In genomic region chr7:147171013-147171391, GRCh38 we compare ENCODE assay signal across 1 cellular context.
TF ChIP-seq lines count a peak whose summit lies in the region.

No MANE protein-coding gene starts in this region.

TF ChIP-seq in H1, 55 proteins besides CTCF, POLR2A, EP300 and RAD21:
- no peak for TF ChIP-seq CEBPB (IDR thresholded peaks at IDR 0.05; ENCODE audit: low read depth, low read length)
- TF ChIP-seq CBX5 (IDR thresholded peaks at IDR 0.05; ENCODE audit: low read depth, low read length) = no peak
- TF ChIP-seq SP2 (IDR thresholded peaks at IDR 0.05; ENCODE audit: low read length) = no peak
- no peak for TF ChIP-seq BCL11A (IDR thresholded peaks at IDR 0.05; ENCODE audit: low read depth in 2 of 2, low read length in 2 of 2)
- no peak for TF ChIP-seq SIN3A (conservative IDR thresholded peaks at IDR 0.05 in 1 of 2, IDR thresholded peaks at IDR 0.05 in 1 of 2; ENCODE audit: low read depth in 1 of 2, low read length in 2 of 2)
- TF ChIP-seq ASH2L (IDR thresholded peaks at IDR 0.05; ENCODE audit: low read length) = no peak
- TF ChIP-seq JUN (IDR thresholded peaks at IDR 0.05; ENCODE audit: low read depth, low read length) = no peak
- no peak for TF ChIP-seq CTBP2 (IDR thresholded peaks at IDR 0.05; ENCODE audit: borderline replicate concordance, insufficient read depth, insufficient read length, low read length)
